8 cellular contexts compared by ENCODE assay signal in genomic region chr10:32983333-32983909, GRCh38. TPM values are rescaled to one million over a fixed set of nuclear protein-coding genes. Genes with fewer than 3 reads are reported as not detected.
DNase-seq lines count a peak whose midpoint lies in the region; ATAC-seq and TF ChIP-seq lines count a peak whose summit lies in the region.

No MANE protein-coding gene starts in this region.

- H3K27ac Mint-ChIP-seq in memory B cell, result peak overlapping the region; percentile 52

- H3K36me3 Mint-ChIP-seq in memory B cell, result no peaks in the 10 kb centered on the region

- H3K27me3 ChIP-seq in gastroesophageal sphincter, result no peaks in the 10 kb centered on the region
- no peaks in the 10 kb centered on the region for H3K27me3 ChIP-seq in upper lobe of left lung

- TF ChIP-seq CTCF in astrocyte of the cerebellum (IDR thresholded peaks at IDR 0.05; ENCODE audit: low read depth, low read length, missing control alignments) (no peak), gastroesophageal sphincter (IDR thresholded peaks at IDR 0.05) (no peak), upper lobe of left lung (IDR thresholded peaks at IDR 0.05) (no peak)

- TF ChIP-seq EP300 in gastroesophageal sphincter (IDR thresholded peaks at IDR 0.05), result no peak
- TF ChIP-seq EP300 in upper lobe of left lung (IDR thresholded peaks at IDR 0.05), result no peak

- H3K9me3 Mint-ChIP-seq in memory B cell, result no peaks in the 10 kb centered on the region

- H3K4me1 ChIP-seq in gastroesophageal sphincter (peaks cover 0 to 33% (median 0%) of the 10 kb centered on the region in 3 donors), upper lobe of left lung (peaks cover 34 to 50% (median 39%) of the 10 kb centered on the region in 4 donors)

- H3K4me3 Mint-ChIP-seq in memory B cell, result no peak overlapping the region

- ATAC-seq in memory B cell (ENCODE audit: low read depth) (no peak), HG02973 (IDR thresholded peaks at IDR 0.05; ENCODE audit: unreplicated experiment) (no peak), GM19463 (IDR thresholded peaks at IDR 0.05; ENCODE audit: unreplicated experiment) (no peak), gastroesophageal sphincter (no peak), upper lobe of left lung (ENCODE audit: low FRiP score in 2 of 2) (no peak)

- peaks cover 21% of the 10 kb centered on the region for H3K4me1 Mint-ChIP-seq in memory B cell

- DNase-seq in ACHN (peak; percentile 92), HT1080 (ENCODE audit: low read depth) (peak; percentile 95), astrocyte of the cerebellum (ENCODE audit: low read depth) (peak; percentile 85), memory B cell (ENCODE audit: low spot score in 2 of 2) (no peak), upper lobe of left lung (no peak)

- no peaks in the 10 kb centered on the region for H3K27me3 Mint-ChIP-seq in memory B cell

- TF ChIP-seq POLR2A in gastroesophageal sphincter (IDR thresholded peaks at IDR 0.05), result no peak
- no peak for TF ChIP-seq POLR2A in upper lobe of left lung (IDR thresholded peaks at IDR 0.05)

- in situ Hi-C loops in ACHN (cut with HindIII; ENCODE audit: low pct_ligation_motif_present, low pct_unique_long_range_greater_than_20kb, low sequenced_read_pairs) (no loop called here), astrocyte of the cerebellum (cut with HindIII; ENCODE audit: low sequenced_read_pairs) (no loop called here)

- 52 to 67% methylated on average over 3 of the region's 3 CpGs for WGBS in gastroesophageal sphincter (ENCODE audit: low coverage in 1 of 2), 2 donors
- WGBS in upper lobe of left lung, 2 donors, result 75 to 81% methylated on average over 3 of the region's 3 CpGs

- H3K9me3 ChIP-seq in gastroesophageal sphincter, result no peaks in the 10 kb centered on the region
- no peaks in the 10 kb centered on the region for H3K9me3 ChIP-seq in upper lobe of left lung

- H3K4me3 ChIP-seq in astrocyte of the cerebellum (ENCODE audit: low read depth, low read length) (no peak overlapping the region), gastroesophageal sphincter (no peak overlapping the region), upper lobe of left lung (no peak overlapping the region)

- H3K36me3 ChIP-seq in gastroesophageal sphincter (no peaks in the 10 kb centered on the region), upper lobe of left lung (no peaks in the 10 kb centered on the region)

- H3K27ac ChIP-seq in gastroesophageal sphincter (peak overlapping the region in 2 of 4 donors; percentile 29 to 94), upper lobe of left lung (peak overlapping the region in 2 of 4 donors; percentile 20 to 40)

RNA-seq across cellular contexts. Expression of gene ITGB1, which starts 25.4 kb away (rescaled TPM):
- 743 and 767 TPM in 2 replicates for total RNA-seq in HT1080 (2014; rRNA removed; shearing (Covaris generic))
- 1,242 and 1,776 TPM in 2 replicates for polyA plus RNA-seq in HT1080 (2015; cell fraction: cytosol; rRNA removed)
- 2,428 and 2,657 TPM in 2 replicates for polyA plus RNA-seq in HT1080 (2015; cell fraction: nucleus; rRNA removed)
- 1,000 to 10,000 TPM in 3 of 4 donors, 100 to 1,000 TPM in 1; 998 to 2,832 (median 1,462) TPM for total RNA-seq in gastroesophageal sphincter
- 100 to 1,000 TPM in 5 of 6 donors, 10 to 100 TPM in 1; 94.3 to 492 (median 340) TPM for total RNA-seq in upper lobe of left lung

Comparison
In these comparisons a context has a peak if more than half of its experiments do, and no peak if none do; other contexts are left out.
1. DNase-seq: peak in ACHN (single experiment), HT1080 (single experiment) and astrocyte of the cerebellum (single experiment); none in memory B cell (0 of 2) and upper lobe of left lung (0 of 2).